Comparison of ENCODE assay signal across 1 cellular context in genomic region chr21:37220981-37221664, GRCh38.
TF ChIP-seq lines count a peak whose summit lies in the region.

No MANE protein-coding gene starts in this region.

TF ChIP-seq in K562, 482 proteins besides CTCF, POLR2A, EP300 and RAD21 (continued from another document and continues in another):
- peak; percentile 39 for TF ChIP-seq PRDM10 (IDR thresholded peaks at IDR 0.05; ENCODE audit: partially characterized antibody)
- peak; percentile 65 to 89; a peak in 3 of 4 replicates for TF ChIP-seq MAZ (CRISPR knock-in tag; conservative IDR thresholded peaks at IDR 0.05 in 1 of 2, IDR thresholded peaks at IDR 0.05 in 1 of 2)
- peak; percentile 33 for TF ChIP-seq PCBP1 (IDR thresholded peaks at IDR 0.05; ENCODE audit: low read depth, low read length, poor library complexity, severe bottlenecking)
- no peak for TF ChIP-seq ZNF347 (CRISPR knock-in tag; IDR thresholded peaks at IDR 0.05; ENCODE audit: low read depth)
- TF ChIP-seq TFE3 (CRISPR knock-in tag; IDR thresholded peaks at IDR 0.05): peak; percentile 99
- TF ChIP-seq GABPA (tag; conservative IDR thresholded peaks at IDR 0.05; ENCODE audit: low read depth): peak; percentile 86
- TF ChIP-seq TEAD1 (CRISPR knock-in tag; IDR thresholded peaks at IDR 0.05): peak in 1 of 2 experiments; percentile 47; a peak in 1 of 4 replicates
- peak; percentile 30 to 68; a peak in 2 of 4 replicates for TF ChIP-seq MNT (conservative IDR thresholded peaks at IDR 0.05)
- TF ChIP-seq ZBTB8A (IDR thresholded peaks at IDR 0.05; ENCODE audit: partially characterized antibody): no peak
- no peak for TF ChIP-seq ZNF512 (tag; IDR thresholded peaks at IDR 0.05)
- TF ChIP-seq ZNF311 (CRISPR knock-in tag; IDR thresholded peaks at IDR 0.05): no peak
- TF ChIP-seq C11orf30 (IDR thresholded peaks at IDR 0.05; ENCODE audit: low read depth): 0 out of 2 replicates have a peak, but pooled peaks have one; percentile 13
- peak; percentile 65 for TF ChIP-seq KLF16 (IDR thresholded peaks at IDR 0.05)
- TF ChIP-seq HMGN3 (IDR thresholded peaks at IDR 0.05; ENCODE audit: borderline replicate concordance, extremely low read depth, insufficient read length, low read depth, low read length): peak; percentile 30
- peak; percentile 91 for TF ChIP-seq POLR2AphosphoS2 (IDR thresholded peaks at IDR 0.05; ENCODE audit: low read length)
- TF ChIP-seq CC2D1A (IDR thresholded peaks at IDR 0.05): 0 out of 2 replicates have a peak, but pooled peaks have one; percentile 33
- 0 out of 2 replicates have a peak, but pooled peaks have one; percentile 40 for TF ChIP-seq ZBED1 (IDR thresholded peaks at IDR 0.05)
- peak; percentile 96 for TF ChIP-seq POLR2G (IDR thresholded peaks at IDR 0.05; ENCODE audit: low read depth, low read length)
- TF ChIP-seq SRSF7 (optimal IDR thresholded peaks at IDR 0.05; ENCODE audit: low read depth, low read length): peak; percentile 53
- no peak for TF ChIP-seq HLTF (IDR thresholded peaks at IDR 0.05)
- TF ChIP-seq E2F8 (IDR thresholded peaks at IDR 0.05; ENCODE audit: low read depth, partially characterized antibody): peak; percentile 69
- TF ChIP-seq RBM15 (IDR thresholded peaks at IDR 0.05; ENCODE audit: insufficient read depth, low read length): no peak
- 0 out of 4 replicates have a peak, but pooled peaks of 1 of the 2 experiments have one; percentile 42 for TF ChIP-seq ARNT (IDR thresholded peaks at IDR 0.05)
- no peak for TF ChIP-seq GATA2 (CRISPR knock-in tag; IDR thresholded peaks at IDR 0.05)
- TF ChIP-seq RBFOX2 (IDR thresholded peaks at IDR 0.05; ENCODE audit: low read depth, low read length): peak; percentile 92
- peak in 2 of 3 experiments; percentile 23 to 69 for TF ChIP-seq YY1 (IDR thresholded peaks at IDR 0.05; ENCODE audit: borderline replicate concordance in 1 of 3, control insufficient read depth in 1 of 3, extremely low read depth in 1 of 3, insufficient read depth in 3 of 3, insufficient read length in 1 of 3, insufficient replicate concordance in 2 of 3, low read depth in 1 of 3, low read length in 2 of 3)
- peak; percentile 47; the same call in 1 of the 2 replicates for TF ChIP-seq STAG1 (CRISPR knock-in tag; IDR thresholded peaks at IDR 0.05; ENCODE audit: borderline replicate concordance)
- TF ChIP-seq TEAD4 (IDR thresholded peaks at IDR 0.05; ENCODE audit: low read length): no peak
- no peak for TF ChIP-seq TEAD4 (CRISPR knock-in tag; IDR thresholded peaks at IDR 0.05; ENCODE audit: borderline replicate concordance)
- TF ChIP-seq MXI1 (IDR thresholded peaks at IDR 0.05; ENCODE audit: low read depth, low read length): peak; percentile 39; the same call in 1 of the 2 replicates
- TF ChIP-seq ZNF280A (IDR thresholded peaks at IDR 0.05; ENCODE audit: low read depth, partially characterized antibody): no peak
- peak; percentile 98 for TF ChIP-seq L3MBTL2 (IDR thresholded peaks at IDR 0.05)
- peak; percentile 31; the same call in 1 of the 2 replicates for TF ChIP-seq HDAC2 (IDR thresholded peaks at IDR 0.05)
- 0 out of 2 replicates have a peak, but pooled peaks have one; percentile 42 for TF ChIP-seq ZBTB17 (CRISPR knock-in tag; IDR thresholded peaks at IDR 0.05)
- TF ChIP-seq CCNT2 (IDR thresholded peaks at IDR 0.05; ENCODE audit: borderline replicate concordance, extremely low read depth, insufficient read length, low read depth, low read length): peak; percentile 51
- peak; percentile 87 for TF ChIP-seq PHF20 (IDR thresholded peaks at IDR 0.05; ENCODE audit: partially characterized antibody)
- TF ChIP-seq ZNF274 (IDR thresholded peaks at IDR 0.05; ENCODE audit: borderline replicate concordance, low read depth, low read length): no peak
- TF ChIP-seq SP2 (IDR thresholded peaks at IDR 0.05; ENCODE audit: extremely low read depth, low read depth, low read length, poor library complexity, severe bottlenecking): no peak
- peak; percentile 55; the same call in 1 of the 2 replicates for TF ChIP-seq MTA3 (IDR thresholded peaks at IDR 0.05; ENCODE audit: borderline replicate concordance)
- TF ChIP-seq KDM4B (IDR thresholded peaks at IDR 0.05; ENCODE audit: borderline replicate concordance in 2 of 2, low read depth in 1 of 2): no peak
- 0 out of 2 replicates have a peak, but pooled peaks have one; percentile 29 for TF ChIP-seq ZNF583 (CRISPR knock-in tag; IDR thresholded peaks at IDR 0.05)
- TF ChIP-seq NR2C1 (IDR thresholded peaks at IDR 0.05): 0 out of 2 replicates have a peak, but pooled peaks have one; percentile 37
- TF ChIP-seq NR2C1 (tag; IDR thresholded peaks at IDR 0.05): peak; percentile 17; the same call in 1 of the 2 replicates
- TF ChIP-seq KLF1 (tag; IDR thresholded peaks at IDR 0.05): 0 out of 2 replicates have a peak, but pooled peaks have one; percentile 76
- TF ChIP-seq VEZF1 (CRISPR knock-in tag; IDR thresholded peaks at IDR 0.05): peak; percentile 40
- peak; percentile 95 for TF ChIP-seq USF1 (CRISPR knock-in tag; IDR thresholded peaks at IDR 0.05)
- TF ChIP-seq ZNF75A (CRISPR knock-in tag; IDR thresholded peaks at IDR 0.05): no peak
